ENCODE assay signal across 1 cellular context in the genomic region with DNA sequence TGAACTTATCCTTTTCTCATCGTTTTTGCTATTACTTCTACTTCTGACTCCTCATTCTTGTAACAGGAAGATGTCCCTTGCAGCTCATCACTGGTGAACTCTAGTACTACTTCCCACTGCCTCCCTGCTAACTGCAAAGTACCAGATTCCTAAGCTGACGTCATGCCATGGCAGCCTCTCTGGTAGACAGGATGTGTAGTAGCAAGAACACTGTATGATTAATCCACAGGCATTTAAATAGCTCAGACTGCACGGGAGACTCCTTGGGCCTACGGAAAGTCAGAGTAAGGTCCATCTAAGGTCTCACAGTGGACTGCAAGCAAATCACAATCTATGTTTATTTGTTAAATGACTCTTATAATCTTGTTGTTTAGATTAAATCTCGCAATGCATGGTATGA.
TF ChIP-seq lines count a peak whose summit lies in the region.

No MANE protein-coding gene starts in this region.

TF ChIP-seq in WTC11, 78 proteins besides CTCF, POLR2A, EP300 and RAD21 (continued from another document):
- TF ChIP-seq, protein P1, sequence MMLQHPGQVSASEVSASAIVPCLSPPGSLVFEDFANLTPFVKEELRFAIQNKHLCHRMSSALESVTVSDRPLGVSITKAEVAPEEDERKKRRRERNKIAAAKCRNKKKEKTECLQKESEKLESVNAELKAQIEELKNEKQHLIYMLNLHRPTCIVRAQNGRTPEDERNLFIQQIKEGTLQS (CRISPR knock-in tag; conservative IDR thresholded peaks at IDR 0.05) = no peak
- no peak for TF ChIP-seq ZNF396 (CRISPR knock-in tag; IDR thresholded peaks at IDR 0.05; ENCODE audit: borderline replicate concordance)
- TF ChIP-seq, protein P2, sequence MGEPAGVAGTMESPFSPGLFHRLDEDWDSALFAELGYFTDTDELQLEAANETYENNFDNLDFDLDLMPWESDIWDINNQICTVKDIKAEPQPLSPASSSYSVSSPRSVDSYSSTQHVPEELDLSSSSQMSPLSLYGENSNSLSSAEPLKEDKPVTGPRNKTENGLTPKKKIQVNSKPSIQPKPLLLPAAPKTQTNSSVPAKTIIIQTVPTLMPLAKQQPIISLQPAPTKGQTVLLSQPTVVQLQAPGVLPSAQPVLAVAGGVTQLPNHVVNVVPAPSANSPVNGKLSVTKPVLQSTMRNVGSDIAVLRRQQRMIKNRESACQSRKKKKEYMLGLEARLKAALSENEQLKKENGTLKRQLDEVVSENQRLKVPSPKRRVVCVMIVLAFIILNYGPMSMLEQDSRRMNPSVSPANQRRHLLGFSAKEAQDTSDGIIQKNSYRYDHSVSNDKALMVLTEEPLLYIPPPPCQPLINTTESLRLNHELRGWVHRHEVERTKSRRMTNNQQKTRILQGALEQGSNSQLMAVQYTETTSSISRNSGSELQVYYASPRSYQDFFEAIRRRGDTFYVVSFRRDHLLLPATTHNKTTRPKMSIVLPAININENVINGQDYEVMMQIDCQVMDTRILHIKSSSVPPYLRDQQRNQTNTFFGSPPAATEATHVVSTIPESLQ (CRISPR knock-in tag; IDR thresholded peaks at IDR 0.05) = no peak
- TF ChIP-seq ZNF263 (CRISPR knock-in tag; IDR thresholded peaks at IDR 0.05; ENCODE audit: low read depth) = no peak
- TF ChIP-seq, protein P3, sequence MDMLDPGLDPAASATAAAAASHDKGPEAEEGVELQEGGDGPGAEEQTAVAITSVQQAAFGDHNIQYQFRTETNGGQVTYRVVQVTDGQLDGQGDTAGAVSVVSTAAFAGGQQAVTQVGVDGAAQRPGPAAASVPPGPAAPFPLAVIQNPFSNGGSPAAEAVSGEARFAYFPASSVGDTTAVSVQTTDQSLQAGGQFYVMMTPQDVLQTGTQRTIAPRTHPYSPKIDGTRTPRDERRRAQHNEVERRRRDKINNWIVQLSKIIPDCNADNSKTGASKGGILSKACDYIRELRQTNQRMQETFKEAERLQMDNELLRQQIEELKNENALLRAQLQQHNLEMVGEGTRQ (CRISPR knock-in tag; IDR thresholded peaks at IDR 0.05) = no peak
- no peak for TF ChIP-seq ATF1 (CRISPR knock-in tag; IDR thresholded peaks at IDR 0.05)
TF ChIP-seq in WTC11: peak in this region for 0.
